12 cellular contexts compared by ENCODE assay signal in genomic region chr10:27513451-27514191, GRCh38. TPM values are rescaled to one million over a fixed set of nuclear protein-coding genes. Genes with fewer than 3 reads are reported as not detected.
DNase-seq lines count a peak whose midpoint lies in the region; ATAC-seq, FAIRE-seq and TF ChIP-seq lines count a peak whose summit lies in the region.
"Had no signal": no experiment of that assay in that cellular context is flagged by ENCODE, and none has a peak within 500 bp of the region (broad histone marks: within the 10 kb centered on the region; RNA-seq: fewer than 3 reads in every experiment).

No MANE protein-coding gene starts in this region.

- H3K36me3 ChIP-seq in brain microvascular endothelial cell (replicated peaks) = peaks cover 16% of the 10 kb centered on the region

- no peak for ATAC-seq in HG02642 (IDR thresholded peaks at IDR 0.05; ENCODE audit: poor library complexity, unreplicated experiment)

- no peak for FAIRE-seq in D721Med (lab: Jason Lieb, UNC)

- no peak overlapping the region for H3K27ac ChIP-seq in brain microvascular endothelial cell
- H3K27ac ChIP-seq: testis had no signal

- in situ Hi-C loops in brain microvascular endothelial cell (cut with HindIII; ENCODE audit: low pct_ligation_motif_present, low sequenced_read_pairs) = no loop called here

- DNase-seq in EH (ENCODE audit: low read depth) (peak; percentile 87), M059J (ENCODE audit: low read depth) (peak; percentile 79), brain microvascular endothelial cell (peak; percentile 10), myocyte (ENCODE audit: low read depth) (peak; percentile 43), NCI-H1092 (lab: John Stamatoyannopoulos, UW) (no peak), middle frontal gyrus (ENCODE audit: extremely low spot score, low spot score) (no peak), D721Med (ENCODE audit: insufficient read length, low spot score) (no peak)
- DNase-seq: H9; NCI-H146; stimulated activated CD4-positive, alpha-beta T cell treated with anti-CD3 and anti-CD28 coated beads, Interleukin-1b, Interleukin-23, amount 100 ng/mL, for 48 hours; testis had no signal

- no peaks in the 10 kb centered on the region for H3K27me3 ChIP-seq in brain microvascular endothelial cell (replicated peaks)
- H3K27me3 ChIP-seq: testis had no signal

- TF ChIP-seq CTCF in brain microvascular endothelial cell (IDR thresholded peaks at IDR 0.05; ENCODE audit: low read depth, low read length, missing control alignments) (no peak), D721Med (IDR thresholded peaks at IDR 0.05; ENCODE audit: insufficient read depth, missing control alignments) (no peak)

- no peak overlapping the region for H3K4me3 ChIP-seq in brain microvascular endothelial cell (ENCODE audit: low read depth, low read length)
- H3K4me3 ChIP-seq: testis had no signal

RNA-seq across cellular contexts. Expression of gene RAB18, which starts 9.5 kb away (rescaled TPM):
- total RNA-seq in M059J (2014; rRNA removed; shearing (Covaris generic)) = 19.9 and 32.7 TPM in 2 replicates
- total RNA-seq in myocyte = 40.4 and 65.7 TPM in 2 replicates
- polyA plus RNA-seq in myocyte (2012) = 91.7 TPM

Comparison
In these comparisons a context has a peak if more than half of its experiments do, and no peak if none do; other contexts are left out.
1. DNase-seq: peak in EH (single experiment), M059J (single experiment), brain microvascular endothelial cell (single experiment) and myocyte (single experiment); none in NCI-H1092 (single experiment), middle frontal gyrus (single experiment) and D721Med (single experiment).